ENCODE assay signal across 9 cellular contexts in the genomic region with DNA sequence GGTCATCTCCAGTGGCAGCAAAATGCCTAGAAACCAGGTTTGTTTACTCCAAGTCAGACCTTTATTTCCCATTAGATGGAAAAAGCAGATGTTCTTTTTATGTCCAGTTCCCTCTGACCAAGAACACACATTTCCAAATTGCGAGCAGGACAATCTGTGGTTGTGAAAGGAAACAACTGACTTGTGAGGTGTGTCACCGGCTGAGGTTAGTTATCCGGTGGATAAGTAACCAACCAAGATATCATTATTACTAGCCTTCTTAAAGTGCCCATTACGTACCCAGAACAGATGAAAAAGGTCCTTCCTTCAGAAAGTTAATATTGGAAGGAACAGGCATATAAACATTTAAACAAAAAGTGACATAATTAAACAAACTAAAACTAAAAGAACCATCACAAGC.
DNase-seq lines count a peak whose midpoint lies in the region; ATAC-seq and TF ChIP-seq lines count a peak whose summit lies in the region.
"Had no signal": no experiment of that assay in that cellular context is flagged by ENCODE, and none has a peak within 500 bp of the region (broad histone marks: within the 10 kb centered on the region; RNA-seq: fewer than 3 reads in every experiment).

No MANE protein-coding gene starts in this region.

- DNase-seq in body of pancreas (peak in 1 of 4 donors; percentile 46), nephron progenitor cell (no peak), neural progenitor cell (ENCODE audit: low spot score) (no peak), GM19238 (ENCODE audit: insufficient read length, low spot score) (no peak), SK-N-DZ (ENCODE audit: low spot score) (no peak)
- DNase-seq: activated gamma-delta T cell treated with Interleukin-2 at 50 U/mL for 16 hours had no signal

- H3K4me3 Mint-ChIP-seq in nephron progenitor cell (no peak overlapping the region), neural progenitor cell (no peak overlapping the region)

- no peaks in the 10 kb centered on the region for H3K36me3 ChIP-seq in body of pancreas (replicated peaks in 1 of 2; ENCODE audit: insufficient read depth in 1 of 2, low read depth in 2 of 2)
- no peaks in the 10 kb centered on the region for H3K36me3 ChIP-seq in neural progenitor cell

- no peaks in the 10 kb centered on the region for H3K27me3 Mint-ChIP-seq in nephron progenitor cell (ENCODE audit: low read depth, poor library complexity)
- H3K27me3 Mint-ChIP-seq in neural progenitor cell (ENCODE audit: insufficient read depth, low read depth): no peaks in the 10 kb centered on the region

- H4K20me1 ChIP-seq in neural progenitor cell (ENCODE audit: low read depth): no peaks in the 10 kb centered on the region

- H3K9me3 Mint-ChIP-seq in nephron progenitor cell (no peaks in the 10 kb centered on the region), neural progenitor cell (no peaks in the 10 kb centered on the region)

- H3K4me1 ChIP-seq in body of pancreas: peaks cover 10% of the 10 kb centered on the region
- no peaks in the 10 kb centered on the region for H3K4me1 ChIP-seq in neural progenitor cell

- H3K27me3 ChIP-seq in body of pancreas: no peaks in the 10 kb centered on the region
- no peaks in the 10 kb centered on the region for H3K27me3 ChIP-seq in neural progenitor cell

- WGBS in body of pancreas, 2 donors: 33 to 42% methylated on average over 4 of the region's 4 CpGs

- no peak for TF ChIP-seq CTCF in body of pancreas (IDR thresholded peaks at IDR 0.05)
- TF ChIP-seq CTCF in nephron progenitor cell (IDR thresholded peaks at IDR 0.05): no peak
- TF ChIP-seq CTCF in neural progenitor cell (IDR thresholded peaks at IDR 0.05): no peak

- no peak overlapping the region for H3K4me2 ChIP-seq in neural progenitor cell

- peak overlapping the region; percentile 46 for H3K27ac Mint-ChIP-seq in nephron progenitor cell
- H3K27ac Mint-ChIP-seq in neural progenitor cell: no peak overlapping the region

- H3K79me2 ChIP-seq in neural progenitor cell (ENCODE audit: low read depth): no peaks in the 10 kb centered on the region

- H2AFZ ChIP-seq in neural progenitor cell (replicated peaks): no peak overlapping the region

- H3K27ac ChIP-seq in body of pancreas: peak overlapping the region in 1 of 4 donors; percentile 35
- H3K27ac ChIP-seq in neural progenitor cell: no peak overlapping the region

- ATAC-seq in GM18498 (IDR thresholded peaks at IDR 0.05; ENCODE audit: unreplicated experiment): peak; percentile 50
- peak; percentile 59 for ATAC-seq in HG02885 (IDR thresholded peaks at IDR 0.05; ENCODE audit: poor library complexity, unreplicated experiment)
- peak; percentile 33 for ATAC-seq in body of pancreas
- no peak for ATAC-seq in SK-N-SH treated with all-trans-retinoic acid at 6 μM for 48 hours

- H3K4me3 ChIP-seq in body of pancreas (no peak overlapping the region), neural progenitor cell (no peak overlapping the region)

- H3K36me3 Mint-ChIP-seq in nephron progenitor cell (ENCODE audit: low read depth) (no peaks in the 10 kb centered on the region), neural progenitor cell (no peaks in the 10 kb centered on the region)

- H3K9ac ChIP-seq in neural progenitor cell: no peak overlapping the region

- H3K4me1 Mint-ChIP-seq in nephron progenitor cell (peaks cover 29% of the 10 kb centered on the region), neural progenitor cell (no peaks in the 10 kb centered on the region)

- H3K9me3 ChIP-seq in body of pancreas (no peaks in the 10 kb centered on the region), neural progenitor cell (ENCODE audit: low read depth) (no peaks in the 10 kb centered on the region)

- no peak for TF ChIP-seq POLR2A in body of pancreas (IDR thresholded peaks at IDR 0.05)

- intact Hi-C loops in body of pancreas (cut with DNase I): no loop called here

- H3F3A ChIP-seq in neural progenitor cell (ENCODE audit: low read depth): peaks cover 6% of the 10 kb centered on the region

TF ChIP-seq in SK-N-SH treated with all-trans-retinoic acid at 6 μM for 48 hours, 23 proteins besides CTCF, POLR2A, EP300 and RAD21:
- TF ChIP-seq ZFP3 (CRISPR knock-in tag; IDR thresholded peaks at IDR 0.05) (no peak), ESRRG (CRISPR knock-in tag; IDR thresholded peaks at IDR 0.05) (no peak), PPARA (CRISPR knock-in tag; IDR thresholded peaks at IDR 0.05; ENCODE audit: borderline replicate concordance) (no peak), CSDC2 (CRISPR knock-in tag; IDR thresholded peaks at IDR 0.05) (no peak), GLIS3 (CRISPR knock-in tag; IDR thresholded peaks at IDR 0.05) (no peak), ZNF8 (CRISPR knock-in tag; IDR thresholded peaks at IDR 0.05) (no peak), ZFP30 (CRISPR knock-in tag; IDR thresholded peaks at IDR 0.05) (no peak), OSR1 (CRISPR knock-in tag; IDR thresholded peaks at IDR 0.05) (no peak), ZNF70 (CRISPR knock-in tag; IDR thresholded peaks at IDR 0.05) (no peak), ISL1 (CRISPR knock-in tag; IDR thresholded peaks at IDR 0.05) (no peak)
- TF ChIP-seq, protein P1, sequence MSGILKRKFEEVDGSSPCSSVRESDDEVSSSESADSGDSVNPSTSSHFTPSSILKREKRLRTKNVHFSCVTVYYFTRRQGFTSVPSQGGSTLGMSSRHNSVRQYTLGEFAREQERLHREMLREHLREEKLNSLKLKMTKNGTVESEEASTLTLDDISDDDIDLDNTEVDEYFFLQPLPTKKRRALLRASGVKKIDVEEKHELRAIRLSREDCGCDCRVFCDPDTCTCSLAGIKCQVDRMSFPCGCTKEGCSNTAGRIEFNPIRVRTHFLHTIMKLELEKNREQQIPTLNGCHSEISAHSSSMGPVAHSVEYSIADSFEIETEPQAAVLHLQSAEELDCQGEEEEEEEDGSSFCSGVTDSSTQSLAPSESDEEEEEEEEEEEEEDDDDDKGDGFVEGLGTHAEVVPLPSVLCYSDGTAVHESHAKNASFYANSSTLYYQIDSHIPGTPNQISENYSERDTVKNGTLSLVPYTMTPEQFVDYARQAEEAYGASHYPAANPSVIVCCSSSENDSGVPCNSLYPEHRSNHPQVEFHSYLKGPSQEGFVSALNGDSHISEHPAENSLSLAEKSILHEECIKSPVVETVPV (CRISPR knock-in tag; IDR thresholded peaks at IDR 0.05): no peak
- TF ChIP-seq, protein P2, sequence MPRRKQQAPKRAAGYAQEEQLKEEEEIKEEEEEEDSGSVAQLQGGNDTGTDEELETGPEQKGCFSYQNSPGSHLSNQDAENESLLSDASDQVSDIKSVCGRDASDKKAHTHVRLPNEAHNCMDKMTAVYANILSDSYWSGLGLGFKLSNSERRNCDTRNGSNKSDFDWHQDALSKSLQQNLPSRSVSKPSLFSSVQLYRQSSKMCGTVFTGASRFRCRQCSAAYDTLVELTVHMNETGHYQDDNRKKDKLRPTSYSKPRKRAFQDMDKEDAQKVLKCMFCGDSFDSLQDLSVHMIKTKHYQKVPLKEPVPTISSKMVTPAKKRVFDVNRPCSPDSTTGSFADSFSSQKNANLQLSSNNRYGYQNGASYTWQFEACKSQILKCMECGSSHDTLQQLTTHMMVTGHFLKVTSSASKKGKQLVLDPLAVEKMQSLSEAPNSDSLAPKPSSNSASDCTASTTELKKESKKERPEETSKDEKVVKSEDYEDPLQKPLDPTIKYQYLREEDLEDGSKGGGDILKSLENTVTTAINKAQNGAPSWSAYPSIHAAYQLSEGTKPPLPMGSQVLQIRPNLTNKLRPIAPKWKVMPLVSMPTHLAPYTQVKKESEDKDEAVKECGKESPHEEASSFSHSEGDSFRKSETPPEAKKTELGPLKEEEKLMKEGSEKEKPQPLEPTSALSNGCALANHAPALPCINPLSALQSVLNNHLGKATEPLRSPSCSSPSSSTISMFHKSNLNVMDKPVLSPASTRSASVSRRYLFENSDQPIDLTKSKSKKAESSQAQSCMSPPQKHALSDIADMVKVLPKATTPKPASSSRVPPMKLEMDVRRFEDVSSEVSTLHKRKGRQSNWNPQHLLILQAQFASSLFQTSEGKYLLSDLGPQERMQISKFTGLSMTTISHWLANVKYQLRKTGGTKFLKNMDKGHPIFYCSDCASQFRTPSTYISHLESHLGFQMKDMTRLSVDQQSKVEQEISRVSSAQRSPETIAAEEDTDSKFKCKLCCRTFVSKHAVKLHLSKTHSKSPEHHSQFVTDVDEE (CRISPR knock-in tag; IDR thresholded peaks at IDR 0.05): no peak
- TF ChIP-seq, protein P3, sequence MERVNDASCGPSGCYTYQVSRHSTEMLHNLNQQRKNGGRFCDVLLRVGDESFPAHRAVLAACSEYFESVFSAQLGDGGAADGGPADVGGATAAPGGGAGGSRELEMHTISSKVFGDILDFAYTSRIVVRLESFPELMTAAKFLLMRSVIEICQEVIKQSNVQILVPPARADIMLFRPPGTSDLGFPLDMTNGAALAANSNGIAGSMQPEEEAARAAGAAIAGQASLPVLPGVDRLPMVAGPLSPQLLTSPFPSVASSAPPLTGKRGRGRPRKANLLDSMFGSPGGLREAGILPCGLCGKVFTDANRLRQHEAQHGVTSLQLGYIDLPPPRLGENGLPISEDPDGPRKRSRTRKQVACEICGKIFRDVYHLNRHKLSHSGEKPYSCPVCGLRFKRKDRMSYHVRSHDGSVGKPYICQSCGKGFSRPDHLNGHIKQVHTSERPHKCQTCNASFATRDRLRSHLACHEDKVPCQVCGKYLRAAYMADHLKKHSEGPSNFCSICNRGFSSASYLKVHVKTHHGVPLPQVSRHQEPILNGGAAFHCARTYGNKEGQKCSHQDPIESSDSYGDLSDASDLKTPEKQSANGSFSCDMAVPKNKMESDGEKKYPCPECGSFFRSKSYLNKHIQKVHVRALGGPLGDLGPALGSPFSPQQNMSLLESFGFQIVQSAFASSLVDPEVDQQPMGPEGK (CRISPR knock-in tag; IDR thresholded peaks at IDR 0.05; ENCODE audit: borderline replicate concordance): no peak
